Comparison of ENCODE assay signal across 9 cellular contexts in genomic region chr15:29475096-29475495, GRCh38.
"Had no signal": no experiment of that assay in that cellular context is flagged by ENCODE, and none has a peak within 500 bp of the region (broad histone marks: within the 10 kb centered on the region; RNA-seq: fewer than 3 reads in every experiment).

No MANE protein-coding gene starts in this region.

- H2AFZ ChIP-seq: GM23248 had no signal

- DNase-seq: GM23248, GOT3, H7, HFFc6, KBM-7 had no signal

- H3K4me1 ChIP-seq: HAP-1 had no signal

- H3K27ac ChIP-seq: GM23248, HL-60 had no signal

- H3K4me3 ChIP-seq: GM23248, HAP-1 had no signal

- H3K9me3 ChIP-seq: HAP-1 had no signal

- ATAC-seq: HCT116, HepG2 had no signal

- H3K9ac ChIP-seq: GM23248 had no signal

- H3K36me3 ChIP-seq: HAP-1 had no signal
